1 cellular context compared by ENCODE assay signal in genomic region chr16:12548270-12548983, GRCh38.
TF ChIP-seq lines count a peak whose summit lies in the region.

No MANE protein-coding gene starts in this region.

TF ChIP-seq in GM12878, 131 proteins besides CTCF, POLR2A, EP300 and RAD21 (continued from another document and continues in another):
- TF ChIP-seq E4F1 (IDR thresholded peaks at IDR 0.05; ENCODE audit: borderline replicate concordance, partially characterized antibody) (no peak), PBX3 (IDR thresholded peaks at IDR 0.05; ENCODE audit: insufficient replicate concordance, low read depth, low read length) (no peak), IKZF2 (IDR thresholded peaks at IDR 0.05) (peak; percentile 32 to 37; a peak in 1 of 4 replicates), HDAC6 (IDR thresholded peaks at IDR 0.05; ENCODE audit: unreplicated experiment) (no peak), SKIL (IDR thresholded peaks at IDR 0.05; ENCODE audit: low read depth, poor library complexity, severe bottlenecking) (peak; percentile 37), BCLAF1 (IDR thresholded peaks at IDR 0.05) (no peak), SIX5 (IDR thresholded peaks at IDR 0.05; ENCODE audit: low read depth, low read length, severe bottlenecking) (no peak), USF2 (IDR thresholded peaks at IDR 0.05; ENCODE audit: borderline replicate concordance, low read depth, low read length) (no peak), ELK1 (IDR thresholded peaks at IDR 0.05; ENCODE audit: low read depth, low read length) (no peak), NR2C1 (IDR thresholded peaks at IDR 0.05) (no peak), IRF4 (IDR thresholded peaks at IDR 0.05; ENCODE audit: low read depth, low read length) (0 out of 2 replicates have a peak, but pooled peaks have one; percentile 34), TARDBP (IDR thresholded peaks at IDR 0.05; ENCODE audit: borderline replicate concordance) (no peak), YBX1 (IDR thresholded peaks at IDR 0.05) (no peak), MAX (IDR thresholded peaks at IDR 0.05; ENCODE audit: low read depth, low read length) (no peak), PKNOX1 (IDR thresholded peaks at IDR 0.05) (no peak), CEBPZ (IDR thresholded peaks at IDR 0.05; ENCODE audit: low read depth, low read length) (no peak), SPI1 (IDR thresholded peaks at IDR 0.05; ENCODE audit: borderline replicate concordance, insufficient read depth, low read depth, low read length) (peak; percentile 79), PML (IDR thresholded peaks at IDR 0.05; ENCODE audit: low read length) (no peak), ZNF687 (IDR thresholded peaks at IDR 0.05) (peak; percentile 44), POLR2AphosphoS2 (IDR thresholded peaks at IDR 0.05; ENCODE audit: low read depth, low read length) (no peak), JUNB (IDR thresholded peaks at IDR 0.05) (0 out of 2 replicates have a peak, but pooled peaks have one; percentile 27), ZBTB40 (IDR thresholded peaks at IDR 0.05; ENCODE audit: borderline replicate concordance) (no peak), SRF (IDR thresholded peaks at IDR 0.05; ENCODE audit: low read depth in 2 of 2, low read length in 2 of 2) (no peak), MTA2 (IDR thresholded peaks at IDR 0.05; ENCODE audit: low read depth) (peak; percentile 39; the same call in 1 of the 2 replicates), ZNF207 (IDR thresholded peaks at IDR 0.05; ENCODE audit: borderline replicate concordance) (no peak), DPF2 (IDR thresholded peaks at IDR 0.05) (0 out of 2 replicates have a peak, but pooled peaks have one; percentile 58), EZH2 (IDR thresholded peaks at IDR 0.05; ENCODE audit: borderline replicate concordance, control insufficient read depth, low read depth, low read length) (no peak), ZSCAN29 (IDR thresholded peaks at IDR 0.05) (no peak), ASH2L (IDR thresholded peaks at IDR 0.05; ENCODE audit: borderline replicate concordance, low read depth) (no peak)
